ENCODE assay signal across 19 cellular contexts in genomic region chr7:147308539-147308938, GRCh38.
A peak's percentile ranks its signal among the peaks of the same experiment; 100 is the strongest.
DNase-seq lines count a peak whose midpoint lies in the region; ATAC-seq, FAIRE-seq and TF ChIP-seq lines count a peak whose summit lies in the region.
"Had no signal": no experiment of that assay in that cellular context is flagged by ENCODE, and none has a peak within 500 bp of the region (broad histone marks: within the 10 kb centered on the region; RNA-seq: fewer than 3 reads in every experiment).

No MANE protein-coding gene starts in this region.

- H3K4me2 ChIP-seq in A549 = no peak overlapping the region
- H3K4me2 ChIP-seq in GM23338 = no peak overlapping the region
- H3K4me2 ChIP-seq: PC-9 had no signal

- TF ChIP-seq EP300 in A549 (IDR thresholded peaks at IDR 0.05) = no peak

- FAIRE-seq in A549 (lab: Jason Lieb, UNC) (no peak), RCC 7860 (lab: Jason Lieb, UNC) (no peak)
- FAIRE-seq: A204.1, H54 had no signal

- no peak for TF ChIP-seq POLR2A in A549 (IDR thresholded peaks at IDR 0.05; ENCODE audit: low read length)

- H2AFZ ChIP-seq in GM23338 = no peak overlapping the region
- H2AFZ ChIP-seq: PC-9 had no signal

- TF ChIP-seq RAD21 in A549 (conservative IDR thresholded peaks at IDR 0.05 in 1 of 2, IDR thresholded peaks at IDR 0.05 in 1 of 2) = no peak

- H3F3A ChIP-seq in GM23338 (replicated peaks; ENCODE audit: low read depth) = no peaks in the 10 kb centered on the region

- no peaks in the 10 kb centered on the region for H4K20me1 ChIP-seq in GM23338 (replicated peaks; ENCODE audit: insufficient read depth)

- no peak for ATAC-seq in A549
- no peak for ATAC-seq in GM23338
- ATAC-seq in GM19395 (IDR thresholded peaks at IDR 0.05; ENCODE audit: unreplicated experiment) = no peak
- ATAC-seq in effector memory CD8-positive, alpha-beta T cell (replicated peaks) = no peak

- H3K4me1 Mint-ChIP-seq in GM23338 = no peaks in the 10 kb centered on the region
- no peaks in the 10 kb centered on the region for H3K4me1 Mint-ChIP-seq in effector memory CD8-positive, alpha-beta T cell (ENCODE audit: low read depth in 2 of 2)
- H3K4me1 Mint-ChIP-seq: IgD-negative memory B cell had no signal

- CTCF ChIA-PET in A549 (lab: Yijun Ruan, JAX) = no interaction called here

- H3K4me1 ChIP-seq in A549 = no peaks in the 10 kb centered on the region
- no peaks in the 10 kb centered on the region for H3K4me1 ChIP-seq in GM23338 (ENCODE audit: insufficient read depth)

- no peaks in the 10 kb centered on the region for H3K27me3 Mint-ChIP-seq in GM23338 (ENCODE audit: insufficient read depth, low read depth, poor library complexity)
- no peaks in the 10 kb centered on the region for H3K27me3 Mint-ChIP-seq in effector memory CD8-positive, alpha-beta T cell
- H3K27me3 Mint-ChIP-seq: IgD-negative memory B cell had no signal

- H3K36me3 ChIP-seq in GM23338 (ENCODE audit: insufficient read depth) = 0 out of 2 replicates have a peak, but pooled peaks cover 4% of the 10 kb centered on the region

- H3K36me3 Mint-ChIP-seq in GM23338 (ENCODE audit: low read depth) = no peaks in the 10 kb centered on the region; the same call in 2 of the 3 replicates
- no peaks in the 10 kb centered on the region for H3K36me3 Mint-ChIP-seq in effector memory CD8-positive, alpha-beta T cell (ENCODE audit: insufficient read depth)
- H3K36me3 Mint-ChIP-seq: IgD-negative memory B cell had no signal

- no peak overlapping the region for H3K27ac ChIP-seq in A549
- no peak overlapping the region for H3K27ac ChIP-seq in GM23338 (ENCODE audit: low read depth)
- H3K27ac ChIP-seq: C4-2B, PC-9 had no signal

- H3K9me3 Mint-ChIP-seq in GM23338 = peaks cover 28% of the 10 kb centered on the region
- H3K9me3 Mint-ChIP-seq in effector memory CD8-positive, alpha-beta T cell = peaks cover 18 to 22% of the 10 kb centered on the region in 2 donors

- no peak for DNase-seq in A549 (ENCODE audit: low read depth in 1 of 2, low spot score in 1 of 2)
- peak; percentile 14 for DNase-seq in GM23338 (ENCODE audit: low spot score)
- peak; percentile 11 for DNase-seq in astrocyte of the hippocampus (ENCODE audit: low read depth, low spot score)
- peak; percentile 26 for DNase-seq in left kidney (ENCODE audit: low read depth, low spot score)
- DNase-seq in RCC 7860 (ENCODE audit: low spot score) = no peak
- no peak for DNase-seq in superior temporal gyrus (ENCODE audit: extremely low spot score)
- no peak for DNase-seq in effector memory CD8-positive, alpha-beta T cell
- DNase-seq: DND-41, NCI-H1417 treated with DMSO at 0.1 percent for 48 hours, NCI-H1930, NCI-H2171, NCI-H446, NCI-H69, PC-9 had no signal

- WGBS in A549 (ENCODE audit: missing lambda C conversion rate) = 23% methylated on average over 5 of the region's 5 CpGs

- no peaks in the 10 kb centered on the region for H3K79me2 ChIP-seq in GM23338 (replicated peaks; ENCODE audit: insufficient read depth)

- POLR2A ChIA-PET in A549 (lab: Yijun Ruan, JAX) = no interaction called here

- no peak overlapping the region for H3K4me3 Mint-ChIP-seq in GM23338
- H3K4me3 Mint-ChIP-seq in effector memory CD8-positive, alpha-beta T cell = no peak overlapping the region
- H3K4me3 Mint-ChIP-seq: IgD-negative memory B cell had no signal

- H3K4me3 ChIP-seq in A549 = no peak overlapping the region
- H3K4me3 ChIP-seq in GM23338 = no peak overlapping the region
- H3K4me3 ChIP-seq: PC-9 had no signal

- H3K27ac Mint-ChIP-seq in GM23338 = no peak overlapping the region
- H3K27ac Mint-ChIP-seq in effector memory CD8-positive, alpha-beta T cell = no peak overlapping the region
- H3K27ac Mint-ChIP-seq: IgD-negative memory B cell had no signal

- no peaks in the 10 kb centered on the region for H3K27me3 ChIP-seq in GM23338 (ENCODE audit: insufficient read depth)

- no peaks in the 10 kb centered on the region for H3K9me2 ChIP-seq in GM23338 (ENCODE audit: insufficient read depth)

- TF ChIP-seq CTCF in A549 (IDR thresholded peaks at IDR 0.05) (no peak), GM23338 (conservative IDR thresholded peaks at IDR 0.05; ENCODE audit: low read depth in 2 of 2) (no peak)

- no peaks in the 10 kb centered on the region for H3K9me3 ChIP-seq in A549

TF ChIP-seq in A549, 52 proteins besides CTCF, POLR2A, EP300 and RAD21:
- peak; percentile 35; the same call in 1 of the 2 replicates for TF ChIP-seq REST (IDR thresholded peaks at IDR 0.05)
- TF ChIP-seq CHD2 (IDR thresholded peaks at IDR 0.05; ENCODE audit: low read length, partially characterized antibody) = no peak
- TF ChIP-seq TFCP2L1 (CRISPR knock-in tag; IDR thresholded peaks at IDR 0.05) = no peak

TF ChIP-seq in GM23338, 12 proteins besides CTCF, POLR2A, EP300 and RAD21:
- TF ChIP-seq ZNF114 (CRISPR knock-in tag; IDR thresholded peaks at IDR 0.05) (no peak), REST (IDR thresholded peaks at IDR 0.05; ENCODE audit: unreplicated experiment) (peak; percentile 69), STAT1 (IDR thresholded peaks at IDR 0.05; ENCODE audit: unreplicated experiment) (no peak)
TF ChIP-seq in GM23338: peak in this region for 1.

Comparison
In these comparisons a context has a peak if more than half of its experiments do, and no peak if none do; other contexts are left out.
1. DNase-seq: peak in GM23338 (single experiment), astrocyte of the hippocampus (single experiment) and left kidney (single experiment); none in A549 (0 of 2), RCC 7860 (single experiment), superior temporal gyrus (single experiment) and effector memory CD8-positive, alpha-beta T cell (0 of 3).